Comparison of ENCODE assay signal across 8 cellular contexts in genomic region chr5:13478831-13479465, GRCh38.
DNase-seq lines count a peak whose midpoint lies in the region; ATAC-seq and TF ChIP-seq lines count a peak whose summit lies in the region.

No MANE protein-coding gene starts in this region.

- H3K4me3 ChIP-seq in adipocyte (ENCODE audit: low read length), result no peak overlapping the region

- ATAC-seq in GM19395 (IDR thresholded peaks at IDR 0.05; ENCODE audit: unreplicated experiment) (peak; percentile 74), HG03520 (IDR thresholded peaks at IDR 0.05; ENCODE audit: unreplicated experiment) (no peak)

- H3K27me3 ChIP-seq in adipocyte (replicated peaks; ENCODE audit: control insufficient read depth, insufficient read depth, low read length), result peaks cover 14% of the 10 kb centered on the region

- peak; percentile 65 for TF ChIP-seq CTCF in AG09319 (IDR thresholded peaks at IDR 0.05; ENCODE audit: low read depth, low read length)

- DNase-seq in AG09319 (ENCODE audit: extremely low read depth, low read depth) (no peak), NCI-H2081 treated with DMSO at 0.1 percent for 48 hours (lab: John Stamatoyannopoulos, UW) (peak; percentile 85), adipocyte (ENCODE audit: low read depth) (peak; percentile 31), iris pigment epithelial cell (ENCODE audit: low read depth) (peak; percentile 14), NK-92 (lab: John Stamatoyannopoulos, UW; ENCODE audit: unreplicated experiment) (no peak)
- no peak for DNase-seq in activated naive CD4-positive, alpha-beta T cell treated with Interleukin-2 at 50 U/mL for 16 hours

- H3K4me1 ChIP-seq in adipocyte (ENCODE audit: control insufficient read depth, insufficient read depth, low read length), result no peaks in the 10 kb centered on the region

- no peaks in the 10 kb centered on the region for H3K9me3 ChIP-seq in adipocyte (ENCODE audit: control insufficient read depth, low read length)

- H3K9ac ChIP-seq in adipocyte (ENCODE audit: low read length), result no peak overlapping the region

- H3K36me3 ChIP-seq in adipocyte (ENCODE audit: control insufficient read depth, insufficient read depth, low read length, severe bottlenecking), result no peaks in the 10 kb centered on the region

Comparison
In these comparisons a context has a peak if more than half of its experiments do, and no peak if none do; other contexts are left out.
1. DNase-seq: peak in NCI-H2081 treated with DMSO at 0.1 percent for 48 hours (single experiment), adipocyte (single experiment) and iris pigment epithelial cell (single experiment); none in AG09319 (single experiment), activated naive CD4-positive, alpha-beta T cell treated with Interleukin-2 at 50 U/mL for 16 hours (single experiment) and NK-92 (single experiment).